30 cellular contexts compared by ENCODE assay signal in the genomic region with DNA sequence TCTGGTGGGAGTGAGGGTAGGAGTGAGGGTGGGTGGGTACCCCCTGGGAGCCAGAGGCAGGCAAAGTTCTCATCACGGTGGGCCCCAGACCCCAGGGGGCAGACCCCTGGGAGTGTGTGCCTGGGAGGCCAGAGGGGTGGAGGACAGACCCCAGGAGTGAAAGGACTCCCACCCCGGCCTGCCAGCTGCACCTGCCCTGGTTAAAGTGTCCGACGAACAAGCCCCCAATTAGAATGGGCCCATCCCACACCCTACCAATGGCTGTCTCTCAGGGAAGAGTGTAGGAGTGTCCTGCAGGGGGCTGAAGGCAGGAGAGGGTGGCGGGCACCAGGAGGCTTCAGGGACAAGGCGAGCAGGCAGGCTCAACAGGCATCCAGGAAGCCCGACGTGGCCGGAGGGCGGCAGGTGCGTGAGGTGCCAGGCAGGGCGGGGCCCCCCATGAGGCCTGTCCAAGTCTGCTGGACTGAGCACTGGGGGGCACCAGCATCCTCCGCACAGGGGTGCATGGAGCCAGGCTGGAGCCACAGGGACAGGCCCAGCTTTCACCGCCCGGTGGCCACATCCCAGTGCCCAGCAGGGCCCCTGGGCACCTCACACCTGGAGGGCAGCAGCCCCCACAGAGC. TPM values are rescaled to one million over a fixed set of nuclear protein-coding genes. Genes with fewer than 3 reads are reported as not detected.
A peak's percentile ranks its signal among the peaks of the same experiment; 100 is the strongest.
DNase-seq lines count a peak whose midpoint lies in the region; ATAC-seq and TF ChIP-seq lines count a peak whose summit lies in the region.
"Had no signal": no experiment of that assay in that cellular context is flagged by ENCODE, and none has a peak within 500 bp of the region (broad histone marks: within the 10 kb centered on the region; RNA-seq: fewer than 3 reads in every experiment).

No MANE protein-coding gene starts in this region.

- no peak overlapping the region for H3K4me3 Mint-ChIP-seq in endodermal cell
- H3K4me3 Mint-ChIP-seq: activated T-helper 17 cell treated with anti-CD3 and anti-CD28 coated beads, Interleukin-2, amount 50 U/mL, for 72 hours; CD8-positive, alpha-beta memory T cell; type B pancreatic cell had no signal

- H3K36me3 Mint-ChIP-seq in endodermal cell (ENCODE audit: low read depth), result no peaks in the 10 kb centered on the region
- H3K36me3 Mint-ChIP-seq: CD8-positive, alpha-beta memory T cell; type B pancreatic cell had no signal

- H3K9me3 ChIP-seq in right atrium auricular region (no peaks in the 10 kb centered on the region), endodermal cell (ENCODE audit: control insufficient read depth, low read length) (no peaks in the 10 kb centered on the region), sigmoid colon (no peaks in the 10 kb centered on the region)
- H3K9me3 ChIP-seq: A549, ascending aorta had no signal

- TF ChIP-seq EP300 in sigmoid colon (IDR thresholded peaks at IDR 0.05), result no peak

- H3K36me3 ChIP-seq in right atrium auricular region (no peaks in the 10 kb centered on the region), endodermal cell (ENCODE audit: control insufficient read depth, insufficient read depth, low read length) (no peaks in the 10 kb centered on the region), sigmoid colon (no peaks in the 10 kb centered on the region)
- H3K36me3 ChIP-seq: ascending aorta, cardiac muscle cell, esophagus squamous epithelium had no signal

- no peak overlapping the region for H3K9ac ChIP-seq in endodermal cell (ENCODE audit: extremely low read depth, low read length, poor library complexity, severe bottlenecking)

- intact Hi-C loops in Right ventricle myocardium inferior (cut with DNase I), result no loop called here
- intact Hi-C loops in sigmoid colon (cut with DNase I), result no loop called here

- H3K27me3 Mint-ChIP-seq in endodermal cell (ENCODE audit: insufficient read depth), result no peaks in the 10 kb centered on the region

- H3K4me3 ChIP-seq in right atrium auricular region, result no peak overlapping the region
- no peak overlapping the region for H3K4me3 ChIP-seq in endodermal cell (ENCODE audit: low read length)
- no peak overlapping the region for H3K4me3 ChIP-seq in sigmoid colon
- H3K4me3 ChIP-seq: A549, ascending aorta, cardiac muscle cell, esophagus squamous epithelium, skin epidermis had no signal

- H3K27ac Mint-ChIP-seq in endodermal cell, result no peak overlapping the region
- H3K27ac Mint-ChIP-seq: activated naive CD4-positive, alpha-beta T cell treated with anti-CD3 and anti-CD28 coated beads, Interleukin-2, amount 50 U/mL, for 72 hours; activated T-helper 17 cell treated with anti-CD3 and anti-CD28 coated beads, Interleukin-2, amount 50 U/mL, for 72 hours; CD8-positive, alpha-beta memory T cell; type B pancreatic cell had no signal

- DNase-seq in Right ventricle myocardium inferior (ENCODE audit: missing footprints) (peak; percentile 56), right atrium auricular region (ENCODE audit: low spot score) (no peak), NCI-H146 treated with DMSO at 0.1 percent for 48 hours (lab: John Stamatoyannopoulos, UW; ENCODE audit: unreplicated experiment) (peak; percentile 47), endodermal cell (peak; percentile 50), sigmoid colon (peak; percentile 50), amniotic stem cell (lab: John Stamatoyannopoulos, UW) (no peak)
- no peak for DNase-seq in effector CD4-positive, alpha-beta T cell
- DNase-seq: activated CD4-positive, alpha-beta T cell treated with anti-CD3 and anti-CD28 coated beads, Interleukin-2, amount 50 U/mL, for 4 hours; cortex of kidney; DMS53; esophagus squamous epithelium; foreskin melanocyte; GDM1; Karpas-422; NCI-H1694; NCI-H524 treated with DMSO at 0.1 percent for 48 hours; SW 1271; T-helper 9 cell had no signal

- H3K9me3 Mint-ChIP-seq in endodermal cell, result peaks cover 17% of the 10 kb centered on the region
- H3K9me3 Mint-ChIP-seq: CD8-positive, alpha-beta memory T cell; type B pancreatic cell had no signal

- TF ChIP-seq POLR2A in sigmoid colon (IDR thresholded peaks at IDR 0.05), result no peak

- 84 to 89% methylated on average over 6 to 15 of the region's 15 CpGs for WGBS in endodermal cell (ENCODE audit: insufficient coverage in 1 of 2, insufficient read length in 1 of 2), 2 experiments
- 53 to 78% methylated on average over 15 of the region's 15 CpGs for WGBS in sigmoid colon, 2 donors

- no peaks in the 10 kb centered on the region for H3K27me3 ChIP-seq in right atrium auricular region
- H3K27me3 ChIP-seq in endodermal cell (ENCODE audit: control insufficient read depth, insufficient read depth, low read length, poor library complexity, severe bottlenecking), result no peaks in the 10 kb centered on the region
- H3K27me3 ChIP-seq in sigmoid colon, result peaks cover 0 to 23% (median 1%) of the 10 kb centered on the region in 3 donors
- H3K27me3 ChIP-seq: ascending aorta, cardiac muscle cell had no signal

- ATAC-seq in Right ventricle myocardium inferior, result no peak
- ATAC-seq in HG02623 (IDR thresholded peaks at IDR 0.05; ENCODE audit: unreplicated experiment), result no peak
- ATAC-seq: A549; activated naive CD4-positive, alpha-beta T cell treated with anti-CD3 and anti-CD28 coated beads, Interleukin-2, amount 50 U/mL, for 72 hours; activated T-helper 17 cell treated with anti-CD3 and anti-CD28 coated beads, Interleukin-2, amount 50 U/mL, for 72 hours had no signal

- H3K27ac ChIP-seq in right atrium auricular region (no peak overlapping the region), endodermal cell (ENCODE audit: low read depth, low read length) (no peak overlapping the region), sigmoid colon (no peak overlapping the region)
- H3K27ac ChIP-seq: A549, ascending aorta, cardiac muscle cell, esophagus squamous epithelium, skin epidermis, VCaP had no signal

- H3K4me1 ChIP-seq in right atrium auricular region (no peaks in the 10 kb centered on the region), endodermal cell (ENCODE audit: control insufficient read depth, insufficient read depth, low read length) (no peaks in the 10 kb centered on the region), sigmoid colon (no peaks in the 10 kb centered on the region)
- H3K4me1 ChIP-seq: A549, ascending aorta, esophagus squamous epithelium had no signal

- TF ChIP-seq CTCF in right atrium auricular region (IDR thresholded peaks at IDR 0.05) (no peak), endodermal cell (conservative IDR thresholded peaks at IDR 0.05) (peak; percentile 29), sigmoid colon (IDR thresholded peaks at IDR 0.05) (no peak)

- H3K4me1 Mint-ChIP-seq in endodermal cell, result no peaks in the 10 kb centered on the region
- H3K4me1 Mint-ChIP-seq: activated T-helper 17 cell treated with anti-CD3 and anti-CD28 coated beads, Interleukin-2, amount 50 U/mL, for 72 hours; CD8-positive, alpha-beta memory T cell had no signal

RNA-seq across cellular contexts. Expression of a gene that starts 8.7 kb away (rescaled TPM):
- 1.7 TPM for total RNA-seq in Right ventricle myocardium inferior
- total RNA-seq in right atrium auricular region, result 1 to 10 TPM; 2.3 to 4.6 TPM
- 10 to 100 TPM; 12.4 to 14.6 TPM for total RNA-seq in endodermal cell
- 5.0 TPM for polyA plus RNA-seq in endodermal cell (2013, experiment 1 of 2)
- polyA plus RNA-seq in endodermal cell (2013, experiment 2 of 2), result 2.4 TPM
- 1 to 10 TPM in 2 of 4 donors, under 1 TPM in 1, not detected in 1; 0.41 to 5.4 (median 2.6) TPM for total RNA-seq in sigmoid colon
- polyA plus RNA-seq in sigmoid colon, result 1 to 10 TPM in 1 of 3 donors, under 1 TPM in 2; under 0.01 to 4.1 (median 0.46) TPM
- total RNA-seq: ascending aorta had no signal
- polyA plus RNA-seq: A549 had no signal

RNA-seq across cellular contexts. Expression of a gene that starts 40.0 kb away (rescaled TPM):
- total RNA-seq in Right ventricle myocardium inferior (1,162 TPM), right atrium auricular region (100 to 1,000 TPM in 1 of 2 donors, 10 to 100 TPM in 1; 85.1 to 265 TPM), endodermal cell (100 to 1,000 TPM; 407 to 456 TPM), sigmoid colon (100 to 1,000 TPM; 104 to 244 (median 194) TPM)
- polyA plus RNA-seq in endodermal cell (2013, experiment 1 of 2), result 299 TPM
- polyA plus RNA-seq in endodermal cell (2013, experiment 2 of 2), result 303 TPM
- polyA plus RNA-seq in sigmoid colon, result 1,000 to 10,000 TPM in 2 of 3 donors, 100 to 1,000 TPM in 1; 610 to 1,302 (median 1,156) TPM
- total RNA-seq: ascending aorta had no signal

RNA-seq across cellular contexts. Expression of a gene that starts 40.3 kb away (rescaled TPM):
- 3.9 TPM for total RNA-seq in Right ventricle myocardium inferior
- 1 to 10 TPM; 3.2 to 3.6 TPM for total RNA-seq in right atrium auricular region
- 10 to 100 TPM; 20.0 to 23.4 TPM for total RNA-seq in endodermal cell
- 8.7 TPM for polyA plus RNA-seq in endodermal cell (2013, experiment 1 of 2)
- polyA plus RNA-seq in endodermal cell (2013, experiment 2 of 2), result 6.1 TPM
- 10 to 100 TPM in 2 of 4 donors, 1 to 10 TPM in 2; 5.7 to 11.7 (median 9.8) TPM for total RNA-seq in sigmoid colon
- 10 to 100 TPM; 19.2 to 29.7 (median 28.7) TPM for polyA plus RNA-seq in sigmoid colon

RNA-seq across cellular contexts. Expression of a gene that starts 54.9 kb away (rescaled TPM):
- 17.3 TPM for total RNA-seq in Right ventricle myocardium inferior
- total RNA-seq in right atrium auricular region, result 10 to 100 TPM in 1 of 2 donors, 1 to 10 TPM in 1; 10.0 to 12.0 TPM
- total RNA-seq in endodermal cell, result 10 to 100 TPM; 15.1 to 16.4 TPM
- 2.0 TPM for polyA plus RNA-seq in endodermal cell (2013, experiment 1 of 2)
- polyA plus RNA-seq in endodermal cell (2013, experiment 2 of 2), result 1.0 TPM
- total RNA-seq in sigmoid colon, result 1 to 10 TPM; 3.9 to 5.0 (median 4.5) TPM
- 1 to 10 TPM; 2.4 to 6.4 (median 4.6) TPM for polyA plus RNA-seq in sigmoid colon

RNA-seq across cellular contexts. Expression of a gene that starts 58.0 kb away (rescaled TPM):
- total RNA-seq in Right ventricle myocardium inferior (not detected), right atrium auricular region (not detected), endodermal cell (not detected), sigmoid colon (under 1 TPM in 2 of 4 donors, not detected in 2; 0.36 to 0.41 TPM)
- polyA plus RNA-seq in endodermal cell (2013, experiment 1 of 2), result not detected
- polyA plus RNA-seq in endodermal cell (2013, experiment 2 of 2), result not detected
- polyA plus RNA-seq in sigmoid colon, result under 1 TPM in 1 of 3 donors, not detected in 2; 0.06 TPM
- total RNA-seq: activated naive CD4-positive, alpha-beta T cell treated with anti-CD3 and anti-CD28 coated beads, Interleukin-2, amount 50 U/mL, for 72 hours; activated T-helper 17 cell treated with anti-CD3 and anti-CD28 coated beads, Interleukin-2, amount 50 U/mL, for 72 hours; ascending aorta; cardiac muscle cell; CD8-positive, alpha-beta memory T cell; mesenteric fat pad; pulmonary artery endothelial cell had no signal
- polyA plus RNA-seq: A549; cardiac muscle cell; CD8-positive, alpha-beta memory T cell had no signal

Comparison
In these comparisons a context has a peak if more than half of its experiments do, and no peak if none do; other contexts are left out.
1. DNase-seq: peak in Right ventricle myocardium inferior (single experiment), NCI-H146 treated with DMSO at 0.1 percent for 48 hours (single experiment), endodermal cell (single experiment) and sigmoid colon (single experiment); none in right atrium auricular region (single experiment), effector CD4-positive, alpha-beta T cell (single experiment) and amniotic stem cell (single experiment).